ENCODE assay signal across 16 cellular contexts in the genomic region with DNA sequence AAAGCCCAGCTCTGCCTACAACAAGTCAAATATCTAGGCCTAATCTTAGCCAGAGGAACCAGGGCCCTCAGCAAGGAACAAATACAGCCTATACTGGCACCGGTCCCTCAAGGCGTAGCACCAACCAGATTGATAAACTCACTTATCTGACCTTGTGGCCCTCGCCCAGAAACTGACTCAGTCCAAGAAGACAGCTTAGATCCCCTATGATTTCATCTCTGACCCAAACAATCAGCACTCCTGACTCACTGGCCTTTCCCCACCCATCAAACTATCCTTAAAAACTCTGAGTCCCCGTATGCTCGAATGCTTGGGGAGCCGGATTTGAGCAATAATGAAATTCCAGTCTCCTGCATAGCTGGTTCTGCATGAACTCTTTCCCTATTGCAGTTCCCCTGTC. TPM values are rescaled to one million over a fixed set of nuclear protein-coding genes. Genes with fewer than 3 reads are reported as not detected.
DNase-seq lines count a peak whose midpoint lies in the region; ATAC-seq and TF ChIP-seq lines count a peak whose summit lies in the region.
"Had no signal": no experiment of that assay in that cellular context is flagged by ENCODE, and none has a peak within 500 bp of the region (broad histone marks: within the 10 kb centered on the region; RNA-seq: fewer than 3 reads in every experiment).

No MANE protein-coding gene starts in this region.

- no peaks in the 10 kb centered on the region for H3K9me3 Mint-ChIP-seq in T-helper 2 cell treated with Interferon-gamma antibody and Interleukin-4, amounts not matched to agents 5 μg/mL and 100 μg/mL, for 36 hours
- peaks cover 4% of the 10 kb centered on the region for H3K9me3 Mint-ChIP-seq in neural crest cell

- no peaks in the 10 kb centered on the region for H3K79me2 ChIP-seq in GM23248 (ENCODE audit: insufficient read depth)

- no peak for ATAC-seq in HG02610 (IDR thresholded peaks at IDR 0.05; ENCODE audit: unreplicated experiment)
- ATAC-seq in GM19328 (IDR thresholded peaks at IDR 0.05; ENCODE audit: unreplicated experiment): no peak
- ATAC-seq: GM23338, left lobe of liver had no signal

- H3K27ac ChIP-seq in GM23248: no peak overlapping the region
- peak overlapping the region in 3 of 4 donors; percentile 1 to 82 (median 49) for H3K27ac ChIP-seq in esophagus squamous epithelium
- H3K27ac ChIP-seq in left ventricle myocardium inferior (replicated peaks): no peak overlapping the region
- H3K27ac ChIP-seq: SK-N-MC had no signal

- no peaks in the 10 kb centered on the region for H3K36me3 ChIP-seq in GM23248 (ENCODE audit: low read depth)
- no peaks in the 10 kb centered on the region for H3K36me3 ChIP-seq in esophagus squamous epithelium
- H3K36me3 ChIP-seq in left ventricle myocardium inferior: no peaks in the 10 kb centered on the region

- H3K4me2 ChIP-seq in GM23248 (ENCODE audit: unreplicated experiment): no peak overlapping the region
- H3K4me2 ChIP-seq: GM23338 had no signal

- H3K4me1 ChIP-seq in GM23248 (ENCODE audit: insufficient read depth): peaks cover 10% of the 10 kb centered on the region; the same call in 1 of the 2 replicates
- H3K4me1 ChIP-seq in esophagus squamous epithelium: peaks cover 10 to 42% (median 13%) of the 10 kb centered on the region in 3 donors
- H3K4me1 ChIP-seq in left ventricle myocardium inferior: peaks cover 24% of the 10 kb centered on the region

- H3K4me3 Mint-ChIP-seq in T-helper 2 cell treated with Interferon-gamma antibody and Interleukin-4, amounts not matched to agents 5 μg/mL and 100 μg/mL, for 36 hours: peak overlapping the region; percentile 2
- peak overlapping the region; percentile 76 for H3K4me3 Mint-ChIP-seq in neural crest cell
- H3K4me3 Mint-ChIP-seq: GM23338 had no signal

- H3K27me3 ChIP-seq in GM23248 (replicated peaks; ENCODE audit: insufficient read depth): 0 out of 2 replicates have a peak, but pooled peaks cover 10% of the 10 kb centered on the region
- peaks cover 0 to 28% (median 0%) of the 10 kb centered on the region in 4 donors for H3K27me3 ChIP-seq in esophagus squamous epithelium
- H3K27me3 ChIP-seq in left ventricle myocardium inferior (ENCODE audit: low read depth): peaks cover 24% of the 10 kb centered on the region
- H3K27me3 ChIP-seq: dorsolateral prefrontal cortex had no signal

- no peaks in the 10 kb centered on the region for H3K9me3 ChIP-seq in GM23248 (ENCODE audit: low read depth)
- no peaks in the 10 kb centered on the region for H3K9me3 ChIP-seq in esophagus squamous epithelium
- H3K9me3 ChIP-seq in left ventricle myocardium inferior (replicated peaks): peaks cover 2% of the 10 kb centered on the region

- WGBS in GM23248 (ENCODE audit: low coverage in 1 of 2, low lambda C conversion rate in 2 of 2, missing lambda C conversion rate in 2 of 2), 2 experiments: 54 to 57% methylated on average over 6 of the region's 6 CpGs
- 53 to 55% methylated on average over 6 of the region's 6 CpGs for WGBS in esophagus squamous epithelium, 2 donors

- TF ChIP-seq CTCF in esophagus squamous epithelium (IDR thresholded peaks at IDR 0.05): no peak
- no peak for TF ChIP-seq CTCF in neural crest cell (conservative IDR thresholded peaks at IDR 0.05)
- TF ChIP-seq CTCF in left ventricle myocardium inferior (IDR thresholded peaks at IDR 0.05; ENCODE audit: borderline replicate concordance): no peak

- H3K27me3 Mint-ChIP-seq in T-helper 2 cell treated with Interferon-gamma antibody and Interleukin-4, amounts not matched to agents 5 μg/mL and 100 μg/mL, for 36 hours (ENCODE audit: low read depth): peaks cover 34% of the 10 kb centered on the region
- H3K27me3 Mint-ChIP-seq in neural crest cell (ENCODE audit: low read depth): peaks cover 31% of the 10 kb centered on the region

- 0 out of 2 replicates have a peak, but pooled peaks cover 8% of the 10 kb centered on the region for H3F3A ChIP-seq in GM23248 (ENCODE audit: insufficient read depth)

- peaks cover 8% of the 10 kb centered on the region for H3K4me1 Mint-ChIP-seq in T-helper 2 cell treated with Interferon-gamma antibody and Interleukin-4, amounts not matched to agents 5 μg/mL and 100 μg/mL, for 36 hours (ENCODE audit: low read depth)
- H3K4me1 Mint-ChIP-seq in neural crest cell: peaks cover 23% of the 10 kb centered on the region

- H3K9ac ChIP-seq in GM23248: no peak overlapping the region

- H4K20me1 ChIP-seq in GM23248 (ENCODE audit: insufficient read depth): no peaks in the 10 kb centered on the region

- H3K9me2 ChIP-seq in GM23248 (ENCODE audit: insufficient read depth): no peaks in the 10 kb centered on the region

- no peak overlapping the region for H3K4me3 ChIP-seq in GM23248
- H3K4me3 ChIP-seq in esophagus squamous epithelium: no peak overlapping the region
- no peak overlapping the region for H3K4me3 ChIP-seq in left ventricle myocardium inferior
- H3K4me3 ChIP-seq: SK-N-MC had no signal

- no peak overlapping the region for H3K27ac Mint-ChIP-seq in T-helper 2 cell treated with Interferon-gamma antibody and Interleukin-4, amounts not matched to agents 5 μg/mL and 100 μg/mL, for 36 hours
- no peak overlapping the region for H3K27ac Mint-ChIP-seq in neural crest cell (ENCODE audit: unreplicated experiment)
- H3K27ac Mint-ChIP-seq: GM23338 had no signal

- intact Hi-C loops in esophagus squamous epithelium (cut with DNase I) (no loop called here), left ventricle myocardium inferior (cut with micrococcal nuclease) (no loop called here)

- H2AFZ ChIP-seq in GM23248: no peak overlapping the region
- H2AFZ ChIP-seq: GM23338 had no signal

- no peaks in the 10 kb centered on the region for H3K36me3 Mint-ChIP-seq in T-helper 2 cell treated with Interferon-gamma antibody and Interleukin-4, amounts not matched to agents 5 μg/mL and 100 μg/mL, for 36 hours (ENCODE audit: low read depth)
- peaks cover 3% of the 10 kb centered on the region for H3K36me3 Mint-ChIP-seq in neural crest cell (ENCODE audit: low read depth)

- DNase-seq in GM23248: peak; percentile 25
- no peak for DNase-seq in T-helper 2 cell treated with Interferon-gamma antibody and Interleukin-4, amounts not matched to agents 5 μg/mL and 100 μg/mL, for 36 hours (ENCODE audit: low spot score)
- no peak for DNase-seq in esophagus squamous epithelium (lab: John Stamatoyannopoulos, UW)
- DNase-seq in neural crest cell (ENCODE audit: low read depth, low spot score): no peak
- no peak for DNase-seq in left ventricle myocardium inferior
- DNase-seq: activated naive CD4-positive, alpha-beta T cell; dorsolateral prefrontal cortex; EL; Kasumi-1; NCI-H1436; NCI-H446 had no signal

- in situ Hi-C loops in GM23248 (cut with MboI): loop anchor here (10.0 kb wide), 1 partner anchor 167 kb away; no protein-coding TSS in a partner anchor

- no peak for TF ChIP-seq POLR2A in esophagus squamous epithelium (IDR thresholded peaks at IDR 0.05)

RNA-seq across cellular contexts. Expression of a gene that starts 1.7 kb away (rescaled TPM):
- 12.9 and 14.2 TPM in 2 replicates for total RNA-seq in GM23248 (2014; rRNA removed; shearing (Covaris generic))
- polyA plus RNA-seq in GM23248 (2016; fragmentation: Nextera tagmentation; extraction: Ambion mirVana): 10.9 and 12.0 TPM in 2 replicates
- 10 to 100 TPM; 26.3 to 39.3 (median 31.0) TPM for total RNA-seq in esophagus squamous epithelium
- total RNA-seq in neural crest cell: 54.8 and 58.2 TPM in 2 replicates
- total RNA-seq in left ventricle myocardium inferior: 13.6 TPM

Comparison
In these comparisons a context has a peak if more than half of its experiments do, and no peak if none do; other contexts are left out.
1. H3K27ac ChIP-seq: peak in esophagus squamous epithelium (3 of 4); none in GM23248 (single experiment) and left ventricle myocardium inferior (single experiment).